Comparison of ENCODE assay signal across 1 cellular context in the genomic region with DNA sequence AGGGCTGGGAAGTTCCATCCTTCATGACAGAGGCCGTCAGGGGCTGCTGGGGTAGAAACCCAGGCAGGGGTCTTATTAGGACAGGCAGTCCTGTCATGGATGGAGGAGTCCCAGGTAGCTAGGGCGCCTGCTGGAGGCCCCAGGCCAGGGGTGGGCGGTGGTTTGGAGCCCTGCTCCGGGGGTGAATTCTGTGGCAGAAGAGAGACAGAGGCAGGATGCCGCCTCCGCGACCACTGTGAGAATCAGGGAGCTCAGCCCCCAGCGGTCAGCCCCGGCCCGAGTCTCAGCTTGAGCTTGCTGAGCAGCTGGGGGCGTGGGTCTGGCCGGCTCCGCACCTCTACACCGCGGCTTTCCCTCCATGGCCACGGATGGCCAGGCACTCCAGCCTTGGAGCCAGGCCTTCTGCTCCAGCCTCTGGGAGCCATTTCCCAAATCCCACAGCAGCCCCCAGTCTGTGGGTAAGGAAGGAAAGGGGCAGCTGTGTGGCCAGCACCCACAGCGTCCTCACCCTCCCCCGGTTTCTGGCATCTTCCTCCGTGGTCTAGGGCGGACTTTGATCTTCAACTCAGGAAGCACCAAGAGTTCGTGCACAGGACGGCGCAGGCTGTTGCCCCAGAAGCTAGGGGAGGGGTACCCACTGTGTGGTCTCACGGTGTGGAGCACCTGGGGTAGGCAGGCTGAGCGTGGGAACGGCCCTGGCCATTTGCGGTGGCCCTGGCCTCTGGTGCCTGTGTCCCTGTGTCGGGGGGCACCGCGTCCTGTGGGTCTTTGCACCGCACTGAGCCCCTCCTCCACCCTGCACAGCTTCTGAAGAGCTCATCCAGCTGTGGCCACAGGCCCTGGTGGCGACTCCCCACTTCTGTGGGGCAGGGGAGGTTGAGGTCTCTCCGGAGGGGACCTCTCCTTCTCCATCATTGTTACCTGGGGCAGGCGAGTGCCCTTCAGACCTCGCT.
A peak's percentile ranks its signal among the peaks of the same experiment; 100 is the strongest.
TF ChIP-seq lines count a peak whose summit lies in the region.

No MANE protein-coding gene starts in this region.

TF ChIP-seq in HepG2, 621 proteins besides CTCF, POLR2A, EP300 and RAD21 (continued from another document and continues in another):
- TF ChIP-seq KIAA2018 (CRISPR knock-in tag; IDR thresholded peaks at IDR 0.05; ENCODE audit: borderline replicate concordance) (0 out of 2 replicates have a peak, but pooled peaks have one; percentile 68), PHF5A (CRISPR knock-in tag; IDR thresholded peaks at IDR 0.05; ENCODE audit: low read depth, unreplicated experiment) (peak; percentile 55), U2AF2 (IDR thresholded peaks at IDR 0.05; ENCODE audit: low read depth, low read length) (no peak), ZNF841 (CRISPR knock-in tag; IDR thresholded peaks at IDR 0.05; ENCODE audit: borderline replicate concordance) (no peak), ZNF543 (CRISPR knock-in tag; IDR thresholded peaks at IDR 0.05) (no peak), ZSCAN25 (CRISPR knock-in tag; IDR thresholded peaks at IDR 0.05) (peak; percentile 91), ZNF501 (CRISPR knock-in tag; IDR thresholded peaks at IDR 0.05) (peak; percentile 89), FOXP4 (CRISPR knock-in tag; IDR thresholded peaks at IDR 0.05) (peak; percentile 47; the same call in 1 of the 2 replicates), KLF15 (CRISPR knock-in tag; IDR thresholded peaks at IDR 0.05; ENCODE audit: borderline replicate concordance) (no peak), ZNF878 (CRISPR knock-in tag; IDR thresholded peaks at IDR 0.05) (no peak), SRSF4 (IDR thresholded peaks at IDR 0.05; ENCODE audit: low read depth, low read length, poor library complexity, severe bottlenecking) (no peak), ZNF281 (CRISPR knock-in tag; IDR thresholded peaks at IDR 0.05; ENCODE audit: borderline replicate concordance) (peak; percentile 68), RFX1 (IDR thresholded peaks at IDR 0.05) (no peak), AGO2 (optimal IDR thresholded peaks at IDR 0.05; ENCODE audit: low read depth, low read length) (no peak), ZNF136 (CRISPR knock-in tag; IDR thresholded peaks at IDR 0.05; ENCODE audit: low read depth) (no peak), ZNF235 (CRISPR knock-in tag; IDR thresholded peaks at IDR 0.05; ENCODE audit: borderline replicate concordance) (peak; percentile 72; the same call in 1 of the 2 replicates), SMAD3 (CRISPR knock-in tag; IDR thresholded peaks at IDR 0.05) (peak; percentile 49; the same call in 1 of the 2 replicates), MLLT10 (CRISPR knock-in tag; IDR thresholded peaks at IDR 0.05) (no peak), KAT8 (CRISPR knock-in tag; IDR thresholded peaks at IDR 0.05) (peak; percentile 84), ZNF746 (CRISPR knock-in tag; IDR thresholded peaks at IDR 0.05) (peak; percentile 90), BRF2 (CRISPR knock-in tag; IDR thresholded peaks at IDR 0.05) (no peak), AKAP8 (CRISPR knock-in tag; IDR thresholded peaks at IDR 0.05) (no peak), ZNF703 (CRISPR knock-in tag; IDR thresholded peaks at IDR 0.05; ENCODE audit: borderline replicate concordance) (no peak), SP5 (CRISPR knock-in tag; IDR thresholded peaks at IDR 0.05; ENCODE audit: borderline replicate concordance, low read depth) (peak; percentile 67), LRRFIP1 (CRISPR knock-in tag; conservative IDR thresholded peaks at IDR 0.05) (no peak), ZNF850 (CRISPR knock-in tag; conservative IDR thresholded peaks at IDR 0.05) (no peak)
- TF ChIP-seq, protein P1, sequence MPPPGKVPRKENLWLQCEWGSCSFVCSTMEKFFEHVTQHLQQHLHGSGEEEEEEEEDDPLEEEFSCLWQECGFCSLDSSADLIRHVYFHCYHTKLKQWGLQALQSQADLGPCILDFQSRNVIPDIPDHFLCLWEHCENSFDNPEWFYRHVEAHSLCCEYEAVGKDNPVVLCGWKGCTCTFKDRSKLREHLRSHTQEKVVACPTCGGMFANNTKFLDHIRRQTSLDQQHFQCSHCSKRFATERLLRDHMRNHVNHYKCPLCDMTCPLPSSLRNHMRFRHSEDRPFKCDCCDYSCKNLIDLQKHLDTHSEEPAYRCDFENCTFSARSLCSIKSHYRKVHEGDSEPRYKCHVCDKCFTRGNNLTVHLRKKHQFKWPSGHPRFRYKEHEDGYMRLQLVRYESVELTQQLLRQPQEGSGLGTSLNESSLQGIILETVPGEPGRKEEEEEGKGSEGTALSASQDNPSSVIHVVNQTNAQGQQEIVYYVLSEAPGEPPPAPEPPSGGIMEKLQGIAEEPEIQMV (CRISPR knock-in tag; IDR thresholded peaks at IDR 0.05; ENCODE audit: low read depth) = no peak
- TF ChIP-seq, protein P2, sequence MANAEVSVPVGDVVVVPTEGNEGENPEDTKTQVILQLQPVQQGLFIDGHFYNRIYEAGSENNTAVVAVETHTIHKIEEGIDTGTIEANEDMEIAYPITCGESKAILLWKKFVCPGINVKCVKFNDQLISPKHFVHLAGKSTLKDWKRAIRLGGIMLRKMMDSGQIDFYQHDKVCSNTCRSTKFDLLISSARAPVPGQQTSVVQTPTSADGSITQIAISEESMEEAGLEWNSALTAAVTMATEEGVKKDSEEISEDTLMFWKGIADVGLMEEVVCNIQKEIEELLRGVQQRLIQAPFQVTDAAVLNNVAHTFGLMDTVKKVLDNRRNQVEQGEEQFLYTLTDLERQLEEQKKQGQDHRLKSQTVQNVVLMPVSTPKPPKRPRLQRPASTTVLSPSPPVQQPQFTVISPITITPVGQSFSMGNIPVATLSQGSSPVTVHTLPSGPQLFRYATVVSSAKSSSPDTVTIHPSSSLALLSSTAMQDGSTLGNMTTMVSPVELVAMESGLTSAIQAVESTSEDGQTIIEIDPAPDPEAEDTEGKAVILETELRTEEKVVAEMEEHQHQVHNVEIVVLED (CRISPR knock-in tag; IDR thresholded peaks at IDR 0.05; ENCODE audit: borderline replicate concordance) = 0 out of 2 replicates have a peak, but pooled peaks have one; percentile 16
